ENCODE assay signal across 9 cellular contexts in genomic region chr11:86115542-86116385, GRCh38. TPM values are rescaled to one million over a fixed set of nuclear protein-coding genes. Genes with fewer than 3 reads are reported as not detected.
DNase-seq lines count a peak whose midpoint lies in the region; ATAC-seq, FAIRE-seq and TF ChIP-seq lines count a peak whose summit lies in the region.
"Had no signal": no experiment of that assay in that cellular context is flagged by ENCODE, and none has a peak within 500 bp of the region (broad histone marks: within the 10 kb centered on the region; RNA-seq: fewer than 3 reads in every experiment).

No MANE protein-coding gene starts in this region.

- peaks cover 35% of the 10 kb centered on the region for H3K4me1 Mint-ChIP-seq in activated T-cell treated with anti-CD3 and anti-CD28 coated beads, Interleukin-2, amount 50 U/mL, for 24 hours (ENCODE audit: low read depth)
- H3K4me1 Mint-ChIP-seq in astrocyte (ENCODE audit: low read depth, unreplicated experiment): peaks cover 23% of the 10 kb centered on the region

- H3K4me3 Mint-ChIP-seq in activated T-cell treated with anti-CD3 and anti-CD28 coated beads, Interleukin-2, amount 50 U/mL, for 24 hours: peak overlapping the region; percentile 42
- no peak overlapping the region for H3K4me3 Mint-ChIP-seq in astrocyte (ENCODE audit: unreplicated experiment)

- H3K36me3 ChIP-seq in astrocyte (ENCODE audit: insufficient read depth, low read length): no peaks in the 10 kb centered on the region
- no peaks in the 10 kb centered on the region for H3K36me3 ChIP-seq in thymus (ENCODE audit: control insufficient read depth, insufficient read depth)
- H3K36me3 ChIP-seq: BLaER1 treated with 17β-estradiol and CSF1 and Interleukin-3, amounts not matched to agents 10 nM and 100 nM had no signal

- H4K20me1 ChIP-seq in astrocyte (ENCODE audit: insufficient read depth, low read length): no peaks in the 10 kb centered on the region
- H4K20me1 ChIP-seq: BLaER1 treated with 17β-estradiol and CSF1 and Interleukin-3, amounts not matched to agents 10 nM and 100 nM had no signal

- H3K27ac Mint-ChIP-seq in activated T-cell treated with anti-CD3 and anti-CD28 coated beads, Interleukin-2, amount 50 U/mL, for 24 hours: peak overlapping the region; percentile 83
- no peak overlapping the region for H3K27ac Mint-ChIP-seq in astrocyte (ENCODE audit: unreplicated experiment)

- no peaks in the 10 kb centered on the region for H3K9me3 ChIP-seq in astrocyte (ENCODE audit: insufficient read depth, low read depth, low read length)
- H3K9me3 ChIP-seq in thymus (ENCODE audit: control insufficient read depth): no peaks in the 10 kb centered on the region
- H3K9me3 ChIP-seq: BLaER1 treated with 17β-estradiol and CSF1 and Interleukin-3, amounts not matched to agents 10 nM and 100 nM had no signal

- H3K36me3 Mint-ChIP-seq in activated T-cell treated with anti-CD3 and anti-CD28 coated beads, Interleukin-2, amount 50 U/mL, for 24 hours (ENCODE audit: low read depth): no peaks in the 10 kb centered on the region
- no peaks in the 10 kb centered on the region for H3K36me3 Mint-ChIP-seq in astrocyte (ENCODE audit: low read depth, unreplicated experiment)

- peak overlapping the region; percentile 18 for H2AFZ ChIP-seq in astrocyte (ENCODE audit: low read depth, low read length)

- peak overlapping the region; percentile 84 for H3K27ac ChIP-seq in astrocyte (ENCODE audit: low read depth, low read length)
- peak overlapping the region; percentile 33 for H3K27ac ChIP-seq in thymus (ENCODE audit: low read depth)
- H3K27ac ChIP-seq: BLaER1 treated with 17β-estradiol and CSF1 and Interleukin-3, amounts not matched to agents 10 nM and 100 nM had no signal

- DNase-seq in activated T-cell treated with anti-CD3 and anti-CD28 coated beads, Interleukin-2, amount 50 U/mL, for 24 hours: peak; percentile 36
- no peak for DNase-seq in activated T-cell treated with anti-CD3 and anti-CD28 coated beads, Interleukin-2, amount 50 U/mL, for 1 hour
- peak; percentile 94 for DNase-seq in astrocyte (ENCODE audit: low read depth)
- DNase-seq in NCI-H1694 treated with DMSO at 0.1 percent for 48 hours (lab: John Stamatoyannopoulos, UW): no peak
- no peak for DNase-seq in cortex of kidney (lab: John Stamatoyannopoulos, UW)
- no peak for DNase-seq in inferior parietal cortex (ENCODE audit: extremely low spot score)

- H3K27me3 Mint-ChIP-seq in activated T-cell treated with anti-CD3 and anti-CD28 coated beads, Interleukin-2, amount 50 U/mL, for 24 hours: peaks cover 3% of the 10 kb centered on the region
- H3K27me3 Mint-ChIP-seq in astrocyte (ENCODE audit: low read depth, unreplicated experiment): no peaks in the 10 kb centered on the region

- H3K4me3 ChIP-seq in astrocyte (ENCODE audit: insufficient read depth, low read depth, low read length) (no peak overlapping the region), thymus (ENCODE audit: low read length) (no peak overlapping the region)
- H3K4me3 ChIP-seq: BLaER1 treated with 17β-estradiol and CSF1 and Interleukin-3, amounts not matched to agents 10 nM and 100 nM had no signal

- H3K27me3 ChIP-seq in astrocyte (ENCODE audit: insufficient read depth, low read length) (no peaks in the 10 kb centered on the region), thymus (ENCODE audit: control insufficient read depth, insufficient read depth) (no peaks in the 10 kb centered on the region)
- H3K27me3 ChIP-seq: BLaER1 treated with 17β-estradiol and CSF1 and Interleukin-3, amounts not matched to agents 10 nM and 100 nM had no signal

- 89% methylated on average over 3 of the region's 3 CpGs for WGBS in thymus

- H3K9ac ChIP-seq in astrocyte (ENCODE audit: low read length): peak overlapping the region; percentile 69
- H3K9ac ChIP-seq: BLaER1 treated with 17β-estradiol and CSF1 and Interleukin-3, amounts not matched to agents 10 nM and 100 nM had no signal

- H3K79me2 ChIP-seq in astrocyte (ENCODE audit: insufficient read depth, low read length): no peaks in the 10 kb centered on the region

- no peak for FAIRE-seq in astrocyte (lab: Jason Lieb, UNC)

- H3K4me2 ChIP-seq in astrocyte (ENCODE audit: low read length): peak overlapping the region; percentile 77

- peak; percentile 29 for ATAC-seq in HG03135 (IDR thresholded peaks at IDR 0.05; ENCODE audit: unreplicated experiment)

- no peak for TF ChIP-seq CTCF in astrocyte (IDR thresholded peaks at IDR 0.05; ENCODE audit: insufficient read depth, low read depth, low read length)

- H3K4me1 ChIP-seq in astrocyte (ENCODE audit: insufficient read depth, low read length) (peaks cover 23% of the 10 kb centered on the region), thymus (ENCODE audit: control insufficient read depth, insufficient read depth, low read length) (no peaks in the 10 kb centered on the region)

- H3K9me3 Mint-ChIP-seq in activated T-cell treated with anti-CD3 and anti-CD28 coated beads, Interleukin-2, amount 50 U/mL, for 24 hours: no peaks in the 10 kb centered on the region
- peaks cover 3% of the 10 kb centered on the region for H3K9me3 Mint-ChIP-seq in astrocyte (ENCODE audit: unreplicated experiment)

RNA-seq across cellular contexts. Expression of gene PICALM, which starts 46.9 kb away (rescaled TPM):
- 254 and 260 TPM in 2 replicates for total RNA-seq in astrocyte
- polyA plus RNA-seq in thymus: 93.1 TPM

Comparison
In these comparisons a context has a peak if more than half of its experiments do, and no peak if none do; other contexts are left out.
1. DNase-seq: peak in activated T-cell treated with anti-CD3 and anti-CD28 coated beads, Interleukin-2, amount 50 U/mL, for 24 hours (single experiment) and astrocyte (single experiment); none in activated T-cell treated with anti-CD3 and anti-CD28 coated beads, Interleukin-2, amount 50 U/mL, for 1 hour (single experiment), NCI-H1694 treated with DMSO at 0.1 percent for 48 hours (single experiment), cortex of kidney (single experiment) and inferior parietal cortex (single experiment).